7 cellular contexts compared by ENCODE assay signal in the genomic region with DNA sequence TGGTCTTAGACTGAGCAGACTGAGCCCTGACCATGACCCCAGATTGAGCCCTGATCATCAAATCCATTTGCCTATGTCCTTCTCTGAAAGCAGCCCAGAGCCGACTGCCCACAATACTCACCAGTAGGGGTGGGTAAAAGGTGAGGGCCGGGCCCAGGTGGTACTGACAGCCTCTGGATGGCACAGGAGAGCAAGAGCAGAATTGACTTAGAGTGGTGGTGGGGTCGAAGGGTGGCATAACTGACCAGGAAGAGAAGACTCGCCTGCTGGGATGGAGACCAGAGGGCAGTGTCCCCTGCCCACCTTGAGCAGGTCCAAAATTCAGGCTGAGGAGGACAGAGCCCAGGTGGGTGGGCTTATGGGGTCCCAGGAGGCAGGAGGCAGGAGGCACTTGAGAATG.
"Had no signal": no experiment of that assay in that cellular context is flagged by ENCODE, and none has a peak within 500 bp of the region (broad histone marks: within the 10 kb centered on the region; RNA-seq: fewer than 3 reads in every experiment).

No MANE protein-coding gene starts in this region.

- H3K9ac ChIP-seq: KMS-11 had no signal

- H3K4me3 Mint-ChIP-seq: GM23338, IgD-negative memory B cell had no signal

- H3K9me3 ChIP-seq: HAP-1 had no signal

- H3K4me3 ChIP-seq: GM23338, HAP-1 had no signal

- H3K4me2 ChIP-seq: GM23338, KMS-11 had no signal

- H3K4me1 ChIP-seq: HAP-1 had no signal

- H3K27ac Mint-ChIP-seq: GM23338, IgD-negative memory B cell had no signal

- ATAC-seq: HCT116 had no signal

- H2AFZ ChIP-seq: GM23338 had no signal

- H3K36me3 Mint-ChIP-seq: IgD-negative memory B cell had no signal

- FAIRE-seq: HepG2 had no signal

- H3K9me3 Mint-ChIP-seq: GM23338 had no signal

- H3K36me3 ChIP-seq: HAP-1 had no signal

- H3K27me3 Mint-ChIP-seq: IgD-negative memory B cell had no signal

- H3K27ac ChIP-seq: HL-60, KMS-11 had no signal
